Comparison of ENCODE assay signal across 17 cellular contexts in the genomic region with DNA sequence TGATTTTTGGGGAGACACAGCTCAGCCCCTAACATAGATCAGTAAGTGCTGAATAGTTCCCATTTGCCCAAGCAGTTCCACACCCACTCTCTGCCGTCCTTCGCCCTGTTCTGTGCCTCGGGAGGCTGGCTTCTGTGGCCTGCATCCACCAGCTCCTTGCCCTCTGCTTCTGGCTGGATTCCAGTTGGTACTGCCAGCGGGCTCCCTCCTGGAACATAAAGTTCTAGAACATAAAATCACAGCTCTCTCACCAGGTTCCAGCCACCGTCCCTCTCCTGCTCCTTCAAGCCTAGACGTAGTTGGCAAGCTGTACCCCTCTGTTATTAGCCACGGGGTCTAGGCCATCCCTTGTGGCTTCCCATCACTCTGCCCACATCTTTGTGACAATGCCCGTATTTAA. TPM values are rescaled to one million over a fixed set of nuclear protein-coding genes. Genes with fewer than 3 reads are reported as not detected.
A peak's percentile ranks its signal among the peaks of the same experiment; 100 is the strongest.
DNase-seq lines count a peak whose midpoint lies in the region; ATAC-seq, FAIRE-seq and TF ChIP-seq lines count a peak whose summit lies in the region.
"Had no signal": no experiment of that assay in that cellular context is flagged by ENCODE, and none has a peak within 500 bp of the region (broad histone marks: within the 10 kb centered on the region; RNA-seq: fewer than 3 reads in every experiment).

No MANE protein-coding gene starts in this region.

- H3K4me1 ChIP-seq in A549 (peaks cover 48% of the 10 kb centered on the region), breast epithelium (peaks cover 0 to 7% of the 10 kb centered on the region in 2 donors), kidney (ENCODE audit: control insufficient read depth in 1 of 2, insufficient read depth in 1 of 2, low read depth in 1 of 2, low read length in 2 of 2) (peaks cover 10 to 19% of the 10 kb centered on the region in 2 donors), psoas muscle (peaks cover 56% of the 10 kb centered on the region)

- intact Hi-C loops in breast epithelium (cut with DNase I; ENCODE audit: low total_unique reads): no loop called here
- intact Hi-C loops in kidney (cut with DNase I): loop anchor here (10.0 kb wide), 1 partner anchor 261 kb away; no protein-coding TSS in a partner anchor
- intact Hi-C loops in psoas muscle (cut with DNase I): loop anchor here (10.0 kb wide), 2 partner anchors 231 to 261 kb away; a partner anchor contains a TSS

- no peak overlapping the region for H3K9ac ChIP-seq in kidney (ENCODE audit: low read length in 2 of 2)

- H3K9me3 ChIP-seq in A549: no peaks in the 10 kb centered on the region
- H3K9me3 ChIP-seq in breast epithelium: no peaks in the 10 kb centered on the region
- no peaks in the 10 kb centered on the region for H3K9me3 ChIP-seq in kidney (ENCODE audit: control insufficient read depth in 1 of 2, low read length in 2 of 2)
- no peaks in the 10 kb centered on the region for H3K9me3 ChIP-seq in psoas muscle

- H3K9me3 Mint-ChIP-seq in activated T-cell treated with anti-CD3 and anti-CD28 coated beads, Interleukin-2, amount 50 U/mL, for 72 hours: no peaks in the 10 kb centered on the region
- H3K9me3 Mint-ChIP-seq: CD4-positive, CD25-positive, alpha-beta regulatory T cell; IgD-negative memory B cell had no signal

- H3K27ac ChIP-seq in A549 (peak overlapping the region; percentile 12 to 93; a peak in 3 of 6 replicates), breast epithelium (peak overlapping the region; percentile 57 to 64), kidney (ENCODE audit: low read depth in 2 of 2, low read length in 2 of 2) (peak overlapping the region in 1 of 2 donors; percentile 15), psoas muscle (peak overlapping the region; percentile 93)

- peaks cover 26% of the 10 kb centered on the region for H3K4me1 Mint-ChIP-seq in activated T-cell treated with anti-CD3 and anti-CD28 coated beads, Interleukin-2, amount 50 U/mL, for 72 hours (ENCODE audit: low read depth)

- FAIRE-seq in A549 (lab: Jason Lieb, UNC) (no peak), kidney (lab: Jason Lieb, UNC) (no peak)
- FAIRE-seq: colon, endothelial cell of umbilical vein, frontal cortex had no signal

- H3K36me3 ChIP-seq in breast epithelium (no peaks in the 10 kb centered on the region), kidney (ENCODE audit: control insufficient read depth in 1 of 2, insufficient read depth in 2 of 2, low read length in 2 of 2) (no peaks in the 10 kb centered on the region), psoas muscle (ENCODE audit: insufficient read depth in 1 of 2, low read depth in 1 of 2) (peaks cover 0 to 2% of the 10 kb centered on the region in 2 donors)

- no peak for TF ChIP-seq EP300 in A549 (IDR thresholded peaks at IDR 0.05)

- no peak overlapping the region for H3K4me3 ChIP-seq in A549
- H3K4me3 ChIP-seq in breast epithelium: no peak overlapping the region
- H3K4me3 ChIP-seq in kidney (ENCODE audit: low read length in 2 of 2): no peak overlapping the region
- H3K4me3 ChIP-seq in psoas muscle: no peak overlapping the region

- DNase-seq in A549 (ENCODE audit: low read depth in 1 of 2, low spot score in 1 of 2) (no peak), breast epithelium (ENCODE audit: low spot score in 2 of 2) (peak; percentile 68 to 89), kidney (peak; percentile 82), psoas muscle (peak; percentile 75 to 91), A172 (ENCODE audit: low spot score) (no peak), NCI-H748 (lab: John Stamatoyannopoulos, UW; ENCODE audit: unreplicated experiment) (no peak), DMS153 (lab: John Stamatoyannopoulos, UW) (no peak)
- DNase-seq in activated T-cell treated with anti-CD3 and anti-CD28 coated beads, Interleukin-2, amount 50 U/mL, for 72 hours: no peak
- DNase-seq: CD4-positive, CD25-positive, alpha-beta regulatory T cell; DMS79 treated with DMSO at 0.1 percent for 48 hours; NCI-H69; occipital lobe; stimulated activated naive CD4-positive, alpha-beta T cell treated with Interleukin-2 at 50 U/mL for 16 hours had no signal

- POLR2A ChIA-PET in A549 (lab: Yijun Ruan, JAX): interaction anchor here (0.6 kb wide), 1 partner anchor 8 kb away, joined by 3 read pairs; no protein-coding TSS in a partner anchor

- H3K36me3 Mint-ChIP-seq in activated T-cell treated with anti-CD3 and anti-CD28 coated beads, Interleukin-2, amount 50 U/mL, for 72 hours (ENCODE audit: insufficient read depth in 2 of 2): peaks cover 4 to 8% of the 10 kb centered on the region in 2 donors
- H3K36me3 Mint-ChIP-seq: IgD-negative memory B cell had no signal

- no peak overlapping the region for H3K4me2 ChIP-seq in A549

- 85% methylated on average over 8 of the region's 8 CpGs for WGBS in A549 (ENCODE audit: missing lambda C conversion rate)
- 28 to 49% (median 29%) methylated on average over 8 of the region's 8 CpGs for WGBS in psoas muscle, 3 donors

- TF ChIP-seq RAD21 in A549 (conservative IDR thresholded peaks at IDR 0.05 in 1 of 2, IDR thresholded peaks at IDR 0.05 in 1 of 2): no peak

- ATAC-seq in A549 (no peak), psoas muscle (peak; percentile 7 to 73 (median 58))
- no peak for ATAC-seq in activated T-cell treated with anti-CD3 and anti-CD28 coated beads, Interleukin-2, amount 50 U/mL, for 72 hours (replicated peaks in 1 of 2)

- no peak overlapping the region for H3K27ac Mint-ChIP-seq in activated T-cell treated with anti-CD3 and anti-CD28 coated beads, Interleukin-2, amount 50 U/mL, for 72 hours
- H3K27ac Mint-ChIP-seq: CD4-positive, CD25-positive, alpha-beta regulatory T cell; IgD-negative memory B cell had no signal

- no peak for TF ChIP-seq POLR2A in A549 (IDR thresholded peaks at IDR 0.05; ENCODE audit: low read length)
- TF ChIP-seq POLR2A in breast epithelium (IDR thresholded peaks at IDR 0.05): no peak

- H3K27me3 ChIP-seq in breast epithelium: no peaks in the 10 kb centered on the region
- H3K27me3 ChIP-seq in psoas muscle (ENCODE audit: insufficient read depth in 3 of 3, low read length in 2 of 3): no peaks in the 10 kb centered on the region

- TF ChIP-seq CTCF in A549 (IDR thresholded peaks at IDR 0.05): no peak
- TF ChIP-seq CTCF in breast epithelium (IDR thresholded peaks at IDR 0.05): no peak
- TF ChIP-seq CTCF in kidney (IDR thresholded peaks at IDR 0.05; ENCODE audit: borderline replicate concordance, extremely low read depth, insufficient read depth): no peak
- no peak for TF ChIP-seq CTCF in psoas muscle (IDR thresholded peaks at IDR 0.05)

- CTCF ChIA-PET in A549 (lab: Yijun Ruan, JAX): interaction anchor here (1.0 to 48.7 kb wide), 8 partner anchors 7 to 259 kb away, joined by 3 to 1377 read pairs (median 188); a partner anchor contains a TSS

- H3K27me3 Mint-ChIP-seq in activated T-cell treated with anti-CD3 and anti-CD28 coated beads, Interleukin-2, amount 50 U/mL, for 72 hours (ENCODE audit: low read depth): peaks cover 4% of the 10 kb centered on the region

- no peak overlapping the region for H3K4me3 Mint-ChIP-seq in activated T-cell treated with anti-CD3 and anti-CD28 coated beads, Interleukin-2, amount 50 U/mL, for 72 hours

TF ChIP-seq in A549, 52 proteins besides CTCF, POLR2A, EP300 and RAD21:
- TF ChIP-seq RFX5 (IDR thresholded peaks at IDR 0.05) (no peak), EHMT2 (IDR thresholded peaks at IDR 0.05; ENCODE audit: low read depth) (no peak), JUN (IDR thresholded peaks at IDR 0.05) (no peak), PHF8 (IDR thresholded peaks at IDR 0.05; ENCODE audit: borderline replicate concordance, low read depth) (no peak), RARB (CRISPR knock-in tag; IDR thresholded peaks at IDR 0.05) (no peak), CEBPB (IDR thresholded peaks at IDR 0.05) (no peak), NFE2L2 (conservative IDR thresholded peaks at IDR 0.05; ENCODE audit: low read length) (no peak)
- TF ChIP-seq, protein P1, sequence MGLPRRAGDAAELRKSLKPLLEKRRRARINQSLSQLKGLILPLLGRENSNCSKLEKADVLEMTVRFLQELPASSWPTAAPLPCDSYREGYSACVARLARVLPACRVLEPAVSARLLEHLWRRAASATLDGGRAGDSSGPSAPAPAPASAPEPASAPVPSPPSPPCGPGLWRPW (IDR thresholded peaks at IDR 0.05): no peak
TF ChIP-seq in A549: peak in this region for 0.

RNA-seq across cellular contexts. Expression of a gene that starts 3.9 kb away (rescaled TPM):
- polyA plus RNA-seq in A549 (2011; rRNA removed) (73.2 and 110 TPM in 2 replicates), A549 (2017; fragmentation: RNase III; extraction: RNeasy Plus Mini Kit Qiagen cat#74134 plus additional on column Dnase treatment) (140 to 164 TPM (median 153 TPM) in 3 replicates), kidney (ENCODE audit: insufficient read depth, low read depth, low replicate concordance) (75.3 TPM), psoas muscle (10 to 100 TPM; 49.2 to 91.1 (median 76.2) TPM)
- 96.6 and 104 TPM in 2 replicates for polyA plus RNA-seq in A549 (2012; cell fraction: cytosol; rRNA removed)
- 45.7 and 49.9 TPM in 2 replicates for polyA plus RNA-seq in A549 (2012; cell fraction: nucleus; rRNA removed)
- polyA minus RNA-seq in A549 (2011; rRNA and poly(A)+ RNA removed): 36.4 and 52.6 TPM in 2 replicates
- total RNA-seq in breast epithelium (10 to 100 TPM in 1 of 3 donors, 1 to 10 TPM in 2; 7.5 to 10.7 (median 8.2) TPM), kidney (40.2 TPM), psoas muscle (10 to 100 TPM; 27.2 to 58.0 (median 40.4) TPM)
- total RNA-seq in activated T-cell treated with anti-CD3 and anti-CD28 coated beads, Interleukin-2, amount 50 U/mL, for 72 hours: 10 to 100 TPM; 43.4 to 52.7 TPM
- 67.2 and 83.7 TPM in 2 replicates for total RNA-seq in A172 (2014; rRNA removed; shearing (Covaris generic))

Comparison
In these comparisons a context has a peak if more than half of its experiments do, and no peak if none do; other contexts are left out.
1. ATAC-seq: peak in psoas muscle (4 of 4); none in A549 (0 of 2) and activated T-cell treated with anti-CD3 and anti-CD28 coated beads, Interleukin-2, amount 50 U/mL, for 72 hours (0 of 2).
2. DNase-seq: peak in breast epithelium (2 of 2), kidney (single experiment) and psoas muscle (2 of 2); none in A549 (0 of 2), activated T-cell treated with anti-CD3 and anti-CD28 coated beads, Interleukin-2, amount 50 U/mL, for 72 hours (0 of 2), A172 (single experiment), NCI-H748 (single experiment) and DMS153 (single experiment).